In the genomic region with DNA sequence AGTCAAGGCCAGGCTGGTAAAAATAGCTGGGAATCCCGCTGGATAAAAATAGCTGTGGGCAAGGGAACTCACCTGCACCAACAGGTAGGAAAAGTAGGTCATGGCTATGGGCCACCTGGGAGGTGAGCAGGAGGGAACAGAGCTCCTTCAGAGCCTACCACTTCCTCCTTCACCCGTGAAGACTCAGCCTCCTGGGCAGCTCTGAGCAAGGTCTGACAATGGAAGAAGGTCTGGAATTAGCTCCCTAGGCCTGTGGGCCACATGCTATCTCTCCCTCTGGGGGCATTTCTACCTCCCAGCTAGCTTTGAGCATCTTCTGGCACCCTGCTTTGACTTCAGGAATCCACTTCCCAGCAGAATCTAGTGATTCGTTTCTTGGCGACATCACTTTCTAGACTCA, we compare ENCODE assay signal across 15 cellular contexts.
A peak's percentile ranks its signal among the peaks of the same experiment; 100 is the strongest.
DNase-seq lines count a peak whose midpoint lies in the region; ATAC-seq and TF ChIP-seq lines count a peak whose summit lies in the region.
"Had no signal": no experiment of that assay in that cellular context is flagged by ENCODE, and none has a peak within 500 bp of the region (broad histone marks: within the 10 kb centered on the region; RNA-seq: fewer than 3 reads in every experiment).

No MANE protein-coding gene starts in this region.

- POLR2A ChIA-PET in GM10248 (lab: Yijun Ruan, JAX) = no interaction called here

- peak overlapping the region; percentile 59 for H3K27ac ChIP-seq in epithelial cell of prostate
- peak overlapping the region; percentile 36 for H3K27ac ChIP-seq in muscle layer of colon (ENCODE audit: low read depth, low read length)
- peak overlapping the region; percentile 15 for H3K27ac ChIP-seq in vagina

- peak; percentile 15 for DNase-seq in activated naive CD4-positive, alpha-beta T cell treated with anti-CD3 and anti-CD28 coated beads, Interleukin-2, amount 10 ng/mL, durations not matched to agents 7 days and 5 days
- no peak for DNase-seq in activated naive CD4-positive, alpha-beta T cell treated with anti-CD3 and anti-CD28 coated beads for 36 hours
- DNase-seq in epithelial cell of prostate (ENCODE audit: low read depth, low spot score) (no peak), vagina (ENCODE audit: extremely low spot score in 2 of 2) (no peak), GM10248 (ENCODE audit: extremely low spot score) (no peak), DMS53 (lab: John Stamatoyannopoulos, UW) (no peak)
- DNase-seq: ACHN; activated CD4-positive, alpha-beta T cell treated with anti-CD3 and anti-CD28 coated beads for 48 hours; Calu3; NCI-H2171 treated with DMSO at 0.1 percent for 48 hours; OCI-M1; T-helper 17 cell had no signal

- CTCF ChIA-PET in activated naive CD4-positive, alpha-beta T cell treated with anti-CD3 and anti-CD28 coated beads, Interleukin-2, amount 10 ng/mL, durations not matched to agents 7 days and 5 days (lab: Charles Lee) = no interaction called here
- CTCF ChIA-PET in activated naive CD4-positive, alpha-beta T cell treated with anti-CD3 and anti-CD28 coated beads for 36 hours (lab: Charles Lee) = no interaction called here
- CTCF ChIA-PET in GM10248 (lab: Yijun Ruan, JAX) = interaction anchor here (1.0 kb wide), 2 partner anchors 101 to 199 kb away, joined by 3 read pairs; no protein-coding TSS in a partner anchor

- H3K4me3 ChIP-seq in muscle layer of colon (ENCODE audit: low read depth in 1 of 2, low read length in 2 of 2) (no peak overlapping the region), vagina (no peak overlapping the region)
- H3K4me3 ChIP-seq: MG63 had no signal

- H3K27me3 ChIP-seq in muscle layer of colon (ENCODE audit: control insufficient read depth in 1 of 2, insufficient read depth in 2 of 2, low read length in 2 of 2) (no peaks in the 10 kb centered on the region), vagina (no peaks in the 10 kb centered on the region)
- H3K27me3 ChIP-seq: MG63 had no signal

- H3K27ac Mint-ChIP-seq in activated naive CD4-positive, alpha-beta T cell treated with anti-CD3 and anti-CD28 coated beads, Interleukin-2, amount 10 ng/mL, durations not matched to agents 7 days and 5 days = no peak overlapping the region
- H3K27ac Mint-ChIP-seq in activated naive CD4-positive, alpha-beta T cell treated with anti-CD3 and anti-CD28 coated beads for 36 hours = no peak overlapping the region
- H3K27ac Mint-ChIP-seq: T-helper 17 cell had no signal

- TF ChIP-seq CTCF in vagina (IDR thresholded peaks at IDR 0.05) = no peak
- TF ChIP-seq CTCF in GM10248 (IDR thresholded peaks at IDR 0.05; ENCODE audit: control extremely low read depth, extremely low read depth, low read depth, missing control alignments) = no peak

- ATAC-seq in HG02623 (IDR thresholded peaks at IDR 0.05; ENCODE audit: unreplicated experiment) = no peak
- ATAC-seq: T-helper 17 cell had no signal

- no peak overlapping the region for H3K4me3 Mint-ChIP-seq in activated naive CD4-positive, alpha-beta T cell treated with anti-CD3 and anti-CD28 coated beads, Interleukin-2, amount 10 ng/mL, durations not matched to agents 7 days and 5 days
- H3K4me3 Mint-ChIP-seq in activated naive CD4-positive, alpha-beta T cell treated with anti-CD3 and anti-CD28 coated beads for 36 hours = no peak overlapping the region
- H3K4me3 Mint-ChIP-seq: T-helper 17 cell had no signal

- intact Hi-C loops in activated naive CD4-positive, alpha-beta T cell treated with anti-CD3 and anti-CD28 coated beads for 36 hours (cut with micrococcal nuclease) = no loop called here
- intact Hi-C loops in vagina (cut with DNase I) = no loop called here

- H3K9ac ChIP-seq in muscle layer of colon (ENCODE audit: low read length) = no peak overlapping the region

- H3K9me3 ChIP-seq in muscle layer of colon (ENCODE audit: low read length) (no peaks in the 10 kb centered on the region), vagina (no peaks in the 10 kb centered on the region)

- H3K4me1 Mint-ChIP-seq in activated naive CD4-positive, alpha-beta T cell treated with anti-CD3 and anti-CD28 coated beads, Interleukin-2, amount 10 ng/mL, durations not matched to agents 7 days and 5 days = no peaks in the 10 kb centered on the region
- no peaks in the 10 kb centered on the region for H3K4me1 Mint-ChIP-seq in activated naive CD4-positive, alpha-beta T cell treated with anti-CD3 and anti-CD28 coated beads for 36 hours (ENCODE audit: low read depth)

- no peaks in the 10 kb centered on the region for H3K36me3 ChIP-seq in muscle layer of colon (ENCODE audit: insufficient read depth, low read length)
- H3K36me3 ChIP-seq in vagina = no peaks in the 10 kb centered on the region
- H3K36me3 ChIP-seq: MG63 had no signal

- TF ChIP-seq POLR2A in vagina (IDR thresholded peaks at IDR 0.05) = no peak

- H3K4me1 ChIP-seq in muscle layer of colon (ENCODE audit: insufficient read depth, low read length) = peaks cover 33% of the 10 kb centered on the region
- peaks cover 28% of the 10 kb centered on the region for H3K4me1 ChIP-seq in vagina

- no peaks in the 10 kb centered on the region for H3K9me3 Mint-ChIP-seq in activated naive CD4-positive, alpha-beta T cell treated with anti-CD3 and anti-CD28 coated beads, Interleukin-2, amount 10 ng/mL, durations not matched to agents 7 days and 5 days
- no peaks in the 10 kb centered on the region for H3K9me3 Mint-ChIP-seq in activated naive CD4-positive, alpha-beta T cell treated with anti-CD3 and anti-CD28 coated beads for 36 hours

- H3K27me3 Mint-ChIP-seq in activated naive CD4-positive, alpha-beta T cell treated with anti-CD3 and anti-CD28 coated beads, Interleukin-2, amount 10 ng/mL, durations not matched to agents 7 days and 5 days = peaks cover 43% of the 10 kb centered on the region
- peaks cover 4% of the 10 kb centered on the region for H3K27me3 Mint-ChIP-seq in activated naive CD4-positive, alpha-beta T cell treated with anti-CD3 and anti-CD28 coated beads for 36 hours (ENCODE audit: low read depth)

- H3K36me3 Mint-ChIP-seq in activated naive CD4-positive, alpha-beta T cell treated with anti-CD3 and anti-CD28 coated beads, Interleukin-2, amount 10 ng/mL, durations not matched to agents 7 days and 5 days = no peaks in the 10 kb centered on the region
- no peaks in the 10 kb centered on the region for H3K36me3 Mint-ChIP-seq in activated naive CD4-positive, alpha-beta T cell treated with anti-CD3 and anti-CD28 coated beads for 36 hours (ENCODE audit: low read depth)
